In the genomic region with DNA sequence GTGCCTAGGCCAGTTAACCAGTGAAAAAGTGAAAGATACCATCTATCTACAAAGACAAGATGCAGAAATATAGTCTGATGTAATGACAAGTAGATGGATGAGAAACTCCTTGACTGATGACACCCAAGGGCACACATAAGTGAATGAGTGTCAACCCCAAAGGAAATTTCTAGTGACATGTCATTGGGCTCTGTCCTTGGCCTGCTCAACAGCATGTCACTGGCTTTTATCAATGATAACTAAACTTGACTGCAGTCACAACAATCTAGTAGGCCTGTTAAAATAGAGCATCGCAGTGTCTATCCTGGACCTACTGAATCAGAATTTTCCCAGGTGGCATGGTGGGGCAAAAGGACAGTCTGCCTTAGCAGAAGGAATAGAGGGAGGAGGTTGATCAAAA, we compare ENCODE assay signal across 22 cellular contexts.
DNase-seq lines count a peak whose midpoint lies in the region; ATAC-seq, FAIRE-seq and TF ChIP-seq lines count a peak whose summit lies in the region.
"Had no signal": no experiment of that assay in that cellular context is flagged by ENCODE, and none has a peak within 500 bp of the region (broad histone marks: within the 10 kb centered on the region; RNA-seq: fewer than 3 reads in every experiment).

No MANE protein-coding gene starts in this region.

- H3K36me3 ChIP-seq in GM12878 (ENCODE audit: control insufficient read depth in 2 of 2, insufficient read depth in 2 of 2, low read length in 1 of 2): no peaks in the 10 kb centered on the region
- H3K36me3 ChIP-seq: BLaER1 treated with 17β-estradiol and CSF1 and Interleukin-3, amounts not matched to agents 10 nM and 100 nM had no signal

- peak; percentile 13 for FAIRE-seq in GM12878 (lab: Jason Lieb, UNC)
- FAIRE-seq: A549, GM12891, GM19239 had no signal

- RAD21 ChIA-PET in GM12878 (lab: Charles Lee; ENCODE audit: unreplicated experiment): no interaction called here

- TF ChIP-seq EP300 in GM12878 (IDR thresholded peaks at IDR 0.05; ENCODE audit: borderline replicate concordance in 1 of 2, control insufficient read depth in 1 of 2, low read depth in 2 of 2, low read length in 2 of 2): no peak

- H3K4me3 ChIP-seq in GM12878: no peak overlapping the region
- H3K4me3 ChIP-seq: A549; BLaER1 treated with 17β-estradiol and CSF1 and Interleukin-3, amounts not matched to agents 10 nM and 100 nM had no signal

- TF ChIP-seq RAD21 in GM12878 (IDR thresholded peaks at IDR 0.05; ENCODE audit: insufficient read depth, low read depth, low read length): no peak

- CTCF ChIA-PET in GM12878 (lab: Yijun Ruan, JAX): no interaction called here

- no peaks in the 10 kb centered on the region for H4K20me1 ChIP-seq in GM12878 (ENCODE audit: control insufficient read depth, insufficient read depth)
- H4K20me1 ChIP-seq: BLaER1 treated with 17β-estradiol and CSF1 and Interleukin-3, amounts not matched to agents 10 nM and 100 nM had no signal

- no peak overlapping the region for H3K4me3 Mint-ChIP-seq in stimulated activated naive CD8-positive, alpha-beta T cell treated with anti-CD3 and anti-CD28 coated beads, Interleukin-15, Interleukin-2, amounts not matched to agents 100 ng/mL and 50 ng/mL, for 24 hours
- H3K4me3 Mint-ChIP-seq: B cell; CD4-positive, alpha-beta T cell; CD8-positive, alpha-beta T cell had no signal

- no peaks in the 10 kb centered on the region for H3K4me1 ChIP-seq in GM12878 (ENCODE audit: control insufficient read depth, insufficient read depth, low read length)
- H3K4me1 ChIP-seq: BLaER1 treated with 17β-estradiol and CSF1 and Interleukin-3, amounts not matched to agents 10 nM and 100 nM; Caco-2 had no signal

- intact Hi-C loops in GM12878 (cut with micrococcal nuclease; ENCODE audit: unreplicated experiment): no loop called here

- BruUV-seq in GM12878 (replicated peaks; lab: Mats Ljungman, UMichigan): no TSS peak

- peaks cover 24% of the 10 kb centered on the region for H3K4me1 Mint-ChIP-seq in stimulated activated naive CD8-positive, alpha-beta T cell treated with anti-CD3 and anti-CD28 coated beads, Interleukin-15, Interleukin-2, amounts not matched to agents 100 ng/mL and 50 ng/mL, for 24 hours (ENCODE audit: low read depth)
- H3K4me1 Mint-ChIP-seq: B cell had no signal

- no peaks in the 10 kb centered on the region for H3K9me3 ChIP-seq in GM12878 (replicated peaks; ENCODE audit: control insufficient read depth, insufficient read depth, low read length)
- H3K9me3 ChIP-seq: A549; BLaER1 treated with 17β-estradiol and CSF1 and Interleukin-3, amounts not matched to agents 10 nM and 100 nM; Caco-2 had no signal

- H3K27me3 Mint-ChIP-seq in stimulated activated naive CD8-positive, alpha-beta T cell treated with anti-CD3 and anti-CD28 coated beads, Interleukin-15, Interleukin-2, amounts not matched to agents 100 ng/mL and 50 ng/mL, for 24 hours: no peaks in the 10 kb centered on the region
- H3K27me3 Mint-ChIP-seq: B cell; CD4-positive, alpha-beta T cell had no signal

- peaks cover 5% of the 10 kb centered on the region for H3K9me3 Mint-ChIP-seq in stimulated activated naive CD8-positive, alpha-beta T cell treated with anti-CD3 and anti-CD28 coated beads, Interleukin-15, Interleukin-2, amounts not matched to agents 100 ng/mL and 50 ng/mL, for 24 hours
- H3K9me3 Mint-ChIP-seq: CD4-positive, alpha-beta T cell; CD8-positive, alpha-beta T cell had no signal

- H2AFZ ChIP-seq in GM12878 (ENCODE audit: control insufficient read depth, low read depth, low read length): no peak overlapping the region

- in situ Hi-C loops in GM12878 (cut with MboI): no loop called here

- TF ChIP-seq POLR2A in GM12878 (IDR thresholded peaks at IDR 0.05; ENCODE audit: low read depth, low read length): no peak

- H3K9ac ChIP-seq in GM12878 (ENCODE audit: control insufficient read depth, insufficient read depth, low read length): no peak overlapping the region
- H3K9ac ChIP-seq: BLaER1 treated with 17β-estradiol and CSF1 and Interleukin-3, amounts not matched to agents 10 nM and 100 nM had no signal

- no peak overlapping the region for H3K27ac ChIP-seq in GM12878 (ENCODE audit: control insufficient read depth, insufficient read depth)
- H3K27ac ChIP-seq: 22Rv1; A549; BLaER1 treated with 17β-estradiol and CSF1 and Interleukin-3, amounts not matched to agents 10 nM and 100 nM; C4-2B had no signal

- H3K4me2 ChIP-seq in GM12878 (ENCODE audit: control insufficient read depth, insufficient read depth): no peak overlapping the region
- H3K4me2 ChIP-seq: A549; BLaER1 treated with 17β-estradiol and CSF1 and Interleukin-3, amounts not matched to agents 10 nM and 100 nM had no signal

- no peak for TF ChIP-seq CTCF in GM12878 (IDR thresholded peaks at IDR 0.05 in 2 of 3, conservative IDR thresholded peaks at IDR 0.05 in 1 of 3; ENCODE audit: control insufficient read depth in 2 of 3, extremely low read depth in 1 of 3, insufficient read depth in 1 of 3, low read depth in 3 of 3, low read length in 3 of 3)

- no peak for ATAC-seq in stimulated activated naive CD8-positive, alpha-beta T cell treated with anti-CD3 and anti-CD28 coated beads, Interleukin-15, Interleukin-2, amounts not matched to agents 100 U/mL and 50 U/mL, for 24 hours
- ATAC-seq in GM12878: no peak
- ATAC-seq in GM19397 (IDR thresholded peaks at IDR 0.05; ENCODE audit: unreplicated experiment): no peak
- ATAC-seq: A549; CD8-positive, alpha-beta T cell had no signal

- no peak for DNase-seq in stimulated activated naive CD8-positive, alpha-beta T cell treated with anti-CD3 and anti-CD28 coated beads, Interleukin-15, Interleukin-2, amounts not matched to agents 100 U/mL and 50 U/mL, for 24 hours
- DNase-seq in GM12878 (ENCODE audit: low read depth, low spot score) (no peak), SKM-1 (lab: John Stamatoyannopoulos, UW; ENCODE audit: unreplicated experiment) (no peak)
- DNase-seq: AML-193; Caco-2; Calu3; CD4-positive, alpha-beta T cell; CD8-positive, alpha-beta T cell; DMS53; DMS79; DND-41; EL; GDM1 had no signal

- H3K27me3 ChIP-seq in GM12878 (replicated peaks in 1 of 2; ENCODE audit: control insufficient read depth in 2 of 2, insufficient read depth in 2 of 2, low read length in 1 of 2): no peaks in the 10 kb centered on the region
- H3K27me3 ChIP-seq: BLaER1 treated with 17β-estradiol and CSF1 and Interleukin-3, amounts not matched to agents 10 nM and 100 nM had no signal

- SMC1A ChIA-PET in GM12878 (lab: Charles Lee; ENCODE audit: uncharacterized antibody, unreplicated experiment): no interaction called here

- no peaks in the 10 kb centered on the region for H3K79me2 ChIP-seq in GM12878 (ENCODE audit: control insufficient read depth, insufficient read depth, low read length)

- POLR2A ChIA-PET in GM12878 (lab: Charles Lee): no interaction called here

- peak overlapping the region; percentile 14 for H3K27ac Mint-ChIP-seq in stimulated activated naive CD8-positive, alpha-beta T cell treated with anti-CD3 and anti-CD28 coated beads, Interleukin-15, Interleukin-2, amounts not matched to agents 100 ng/mL and 50 ng/mL, for 24 hours
- H3K27ac Mint-ChIP-seq: B cell; CD4-positive, alpha-beta T cell; CD8-positive, alpha-beta T cell had no signal

- H3K36me3 Mint-ChIP-seq in stimulated activated naive CD8-positive, alpha-beta T cell treated with anti-CD3 and anti-CD28 coated beads, Interleukin-15, Interleukin-2, amounts not matched to agents 100 ng/mL and 50 ng/mL, for 24 hours (ENCODE audit: low read depth): peaks cover 40% of the 10 kb centered on the region

- 100% methylated on average over 1 of the region's 1 CpG for whole genome bisulfite sequencing in GM12878 (ENCODE audit: insufficient coverage, insufficient replicate concordance, low lambda C conversion rate, missing lambda C conversion rate)

TF ChIP-seq in GM12878, 131 proteins besides CTCF, POLR2A, EP300 and RAD21:
- TF ChIP-seq SPI1 (IDR thresholded peaks at IDR 0.05; ENCODE audit: borderline replicate concordance, insufficient read depth, low read depth, low read length) (no peak), STAT3 (IDR thresholded peaks at IDR 0.05; ENCODE audit: low read depth, low read length) (no peak), RFX5 (IDR thresholded peaks at IDR 0.05; ENCODE audit: low read depth, low read length) (no peak), ZNF24 (IDR thresholded peaks at IDR 0.05) (no peak), SMAD1 (IDR thresholded peaks at IDR 0.05; ENCODE audit: low read depth, partially characterized antibody) (no peak), SUPT20H (IDR thresholded peaks at IDR 0.05; ENCODE audit: borderline replicate concordance, control insufficient read depth, low read depth, low read length) (no peak), CHD4 (IDR thresholded peaks at IDR 0.05) (no peak), ESRRA (IDR thresholded peaks at IDR 0.05; ENCODE audit: low read length) (no peak), MYC (IDR thresholded peaks at IDR 0.05; ENCODE audit: insufficient read depth, insufficient read length, insufficient replicate concordance, low read length, severe bottlenecking) (no peak), POLR2AphosphoS2 (IDR thresholded peaks at IDR 0.05; ENCODE audit: low read depth, low read length) (no peak), CHD2 (IDR thresholded peaks at IDR 0.05; ENCODE audit: borderline replicate concordance, low read depth, low read length) (no peak), EED (IDR thresholded peaks at IDR 0.05; ENCODE audit: low read depth) (no peak)
- TF ChIP-seq, protein P1, sequence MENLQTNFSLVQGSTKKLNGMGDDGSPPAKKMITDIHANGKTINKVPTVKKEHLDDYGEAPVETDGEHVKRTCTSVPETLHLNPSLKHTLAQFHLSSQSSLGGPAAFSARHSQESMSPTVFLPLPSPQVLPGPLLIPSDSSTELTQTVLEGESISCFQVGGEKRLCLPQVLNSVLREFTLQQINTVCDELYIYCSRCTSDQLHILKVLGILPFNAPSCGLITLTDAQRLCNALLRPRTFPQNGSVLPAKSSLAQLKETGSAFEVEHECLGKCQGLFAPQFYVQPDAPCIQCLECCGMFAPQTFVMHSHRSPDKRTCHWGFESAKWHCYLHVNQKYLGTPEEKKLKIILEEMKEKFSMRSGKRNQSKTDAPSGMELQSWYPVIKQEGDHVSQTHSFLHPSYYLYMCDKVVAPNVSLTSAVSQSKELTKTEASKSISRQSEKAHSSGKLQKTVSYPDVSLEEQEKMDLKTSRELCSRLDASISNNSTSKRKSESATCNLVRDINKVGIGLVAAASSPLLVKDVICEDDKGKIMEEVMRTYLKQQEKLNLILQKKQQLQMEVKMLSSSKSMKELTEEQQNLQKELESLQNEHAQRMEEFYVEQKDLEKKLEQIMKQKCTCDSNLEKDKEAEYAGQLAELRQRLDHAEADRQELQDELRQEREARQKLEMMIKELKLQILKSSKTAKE (IDR thresholded peaks at IDR 0.05; ENCODE audit: low read depth, poor library complexity, severe bottlenecking): no peak
- TF ChIP-seq, protein P2, sequence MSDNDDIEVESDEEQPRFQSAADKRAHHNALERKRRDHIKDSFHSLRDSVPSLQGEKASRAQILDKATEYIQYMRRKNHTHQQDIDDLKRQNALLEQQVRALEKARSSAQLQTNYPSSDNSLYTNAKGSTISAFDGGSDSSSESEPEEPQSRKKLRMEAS (IDR thresholded peaks at IDR 0.05; ENCODE audit: low read depth, low read length): no peak
